ENCODE assay signal across 8 cellular contexts in genomic region chr3:13636186-13636585, GRCh38.
"Had no signal": no experiment of that assay in that cellular context is flagged by ENCODE, and none has a peak within 500 bp of the region (broad histone marks: within the 10 kb centered on the region; RNA-seq: fewer than 3 reads in every experiment).

No MANE protein-coding gene starts in this region.

- DNase-seq: H9, HCEC 1CT, IMR-90, KBM-7 had no signal

- ATAC-seq: GM23338 had no signal

- H2AFZ ChIP-seq: GM23338 had no signal

- H3K4me3 ChIP-seq: GM23338 had no signal

- FAIRE-seq: H1, H54, HTR-8/SVneo had no signal

- H3K4me2 ChIP-seq: GM23338 had no signal
